In the genomic region with DNA sequence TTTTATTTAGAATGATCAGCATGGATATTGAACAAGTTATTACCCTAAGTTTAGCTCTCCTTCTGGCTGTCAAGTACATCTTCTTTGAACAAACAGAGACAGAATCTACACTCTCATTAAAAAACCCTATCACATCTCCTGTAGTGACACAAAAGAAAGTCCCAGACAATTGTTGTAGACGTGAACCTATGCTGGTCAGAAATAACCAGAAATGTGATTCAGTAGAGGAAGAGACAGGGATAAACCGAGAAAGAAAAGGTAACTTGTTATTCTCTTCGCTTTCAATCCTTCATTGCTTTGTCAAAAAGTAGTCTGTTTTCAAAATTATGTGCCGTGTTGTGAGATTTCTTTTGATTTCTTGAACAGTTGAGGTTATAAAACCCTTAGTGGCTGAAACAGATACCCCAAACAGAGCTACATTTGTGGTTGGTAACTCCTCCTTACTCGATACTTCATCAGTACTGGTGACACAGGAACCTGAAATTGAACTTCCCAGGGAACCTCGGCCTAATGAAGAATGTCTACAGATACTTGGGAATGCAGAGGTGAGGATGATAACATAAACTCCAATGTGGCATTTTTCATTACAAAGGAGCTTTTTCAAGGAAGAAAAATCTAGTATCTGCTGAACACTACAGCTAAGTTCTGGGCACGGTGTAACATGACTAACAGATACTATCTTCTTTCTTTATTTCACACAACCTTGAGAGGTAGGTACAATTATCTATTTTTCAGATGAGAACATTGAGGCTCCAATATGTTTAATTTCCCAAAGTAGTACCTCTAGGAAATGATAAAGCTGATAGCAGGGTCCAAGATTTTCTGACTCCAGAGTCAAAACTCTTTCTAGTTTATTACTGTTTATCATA, we compare ENCODE assay signal across 1 cellular context.
TF ChIP-seq lines count a peak whose summit lies in the region.

No MANE protein-coding gene starts in this region.

TF ChIP-seq in GM12878, 131 proteins besides CTCF, POLR2A, EP300 and RAD21 (continued from another document):
- TF ChIP-seq, protein P1, sequence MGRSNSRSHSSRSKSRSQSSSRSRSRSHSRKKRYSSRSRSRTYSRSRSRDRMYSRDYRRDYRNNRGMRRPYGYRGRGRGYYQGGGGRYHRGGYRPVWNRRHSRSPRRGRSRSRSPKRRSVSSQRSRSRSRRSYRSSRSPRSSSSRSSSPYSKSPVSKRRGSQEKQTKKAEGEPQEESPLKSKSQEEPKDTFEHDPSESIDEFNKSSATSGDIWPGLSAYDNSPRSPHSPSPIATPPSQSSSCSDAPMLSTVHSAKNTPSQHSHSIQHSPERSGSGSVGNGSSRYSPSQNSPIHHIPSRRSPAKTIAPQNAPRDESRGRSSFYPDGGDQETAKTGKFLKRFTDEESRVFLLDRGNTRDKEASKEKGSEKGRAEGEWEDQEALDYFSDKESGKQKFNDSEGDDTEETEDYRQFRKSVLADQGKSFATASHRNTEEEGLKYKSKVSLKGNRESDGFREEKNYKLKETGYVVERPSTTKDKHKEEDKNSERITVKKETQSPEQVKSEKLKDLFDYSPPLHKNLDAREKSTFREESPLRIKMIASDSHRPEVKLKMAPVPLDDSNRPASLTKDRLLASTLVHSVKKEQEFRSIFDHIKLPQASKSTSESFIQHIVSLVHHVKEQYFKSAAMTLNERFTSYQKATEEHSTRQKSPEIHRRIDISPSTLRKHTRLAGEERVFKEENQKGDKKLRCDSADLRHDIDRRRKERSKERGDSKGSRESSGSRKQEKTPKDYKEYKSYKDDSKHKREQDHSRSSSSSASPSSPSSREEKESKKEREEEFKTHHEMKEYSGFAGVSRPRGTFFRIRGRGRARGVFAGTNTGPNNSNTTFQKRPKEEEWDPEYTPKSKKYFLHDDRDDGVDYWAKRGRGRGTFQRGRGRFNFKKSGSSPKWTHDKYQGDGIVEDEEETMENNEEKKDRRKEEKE (IDR thresholded peaks at IDR 0.05): no peak
- TF ChIP-seq E4F1 (IDR thresholded peaks at IDR 0.05; ENCODE audit: borderline replicate concordance, partially characterized antibody): no peak
- TF ChIP-seq RUNX3 (IDR thresholded peaks at IDR 0.05; ENCODE audit: low read length): peak; percentile 66
- no peak for TF ChIP-seq SMAD5 (IDR thresholded peaks at IDR 0.05; ENCODE audit: low read depth)
- no peak for TF ChIP-seq MEF2A (IDR thresholded peaks at IDR 0.05; ENCODE audit: insufficient read depth, low read depth, low read length)
- no peak for TF ChIP-seq FOXM1 (IDR thresholded peaks at IDR 0.05; ENCODE audit: low read depth, low read length)
- no peak for TF ChIP-seq BHLHE40 (IDR thresholded peaks at IDR 0.05; ENCODE audit: borderline replicate concordance in 1 of 2, low read depth in 2 of 2, low read length in 1 of 2)
- TF ChIP-seq SUPT20H (IDR thresholded peaks at IDR 0.05; ENCODE audit: borderline replicate concordance, control insufficient read depth, low read depth, low read length): no peak
- no peak for TF ChIP-seq POLR2AphosphoS5 (IDR thresholded peaks at IDR 0.05; ENCODE audit: low read length)
- TF ChIP-seq IKZF1 (conservative IDR thresholded peaks at IDR 0.05): 0 out of 2 replicates have a peak, but pooled peaks have one; percentile 16
- peak; percentile 12; the same call in 1 of the 2 replicates for TF ChIP-seq MTA2 (IDR thresholded peaks at IDR 0.05; ENCODE audit: low read depth)
- TF ChIP-seq, protein P2, sequence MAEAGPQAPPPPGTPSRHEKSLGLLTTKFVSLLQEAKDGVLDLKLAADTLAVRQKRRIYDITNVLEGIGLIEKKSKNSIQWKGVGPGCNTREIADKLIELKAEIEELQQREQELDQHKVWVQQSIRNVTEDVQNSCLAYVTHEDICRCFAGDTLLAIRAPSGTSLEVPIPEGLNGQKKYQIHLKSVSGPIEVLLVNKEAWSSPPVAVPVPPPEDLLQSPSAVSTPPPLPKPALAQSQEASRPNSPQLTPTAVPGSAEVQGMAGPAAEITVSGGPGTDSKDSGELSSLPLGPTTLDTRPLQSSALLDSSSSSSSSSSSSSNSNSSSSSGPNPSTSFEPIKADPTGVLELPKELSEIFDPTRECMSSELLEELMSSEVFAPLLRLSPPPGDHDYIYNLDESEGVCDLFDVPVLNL (IDR thresholded peaks at IDR 0.05; ENCODE audit: low read depth, low read length): no peak
- TF ChIP-seq SMC3 (IDR thresholded peaks at IDR 0.05; ENCODE audit: borderline replicate concordance, low read length): no peak
- no peak for TF ChIP-seq IRF4 (IDR thresholded peaks at IDR 0.05; ENCODE audit: low read depth, low read length)
